In the genomic region with DNA sequence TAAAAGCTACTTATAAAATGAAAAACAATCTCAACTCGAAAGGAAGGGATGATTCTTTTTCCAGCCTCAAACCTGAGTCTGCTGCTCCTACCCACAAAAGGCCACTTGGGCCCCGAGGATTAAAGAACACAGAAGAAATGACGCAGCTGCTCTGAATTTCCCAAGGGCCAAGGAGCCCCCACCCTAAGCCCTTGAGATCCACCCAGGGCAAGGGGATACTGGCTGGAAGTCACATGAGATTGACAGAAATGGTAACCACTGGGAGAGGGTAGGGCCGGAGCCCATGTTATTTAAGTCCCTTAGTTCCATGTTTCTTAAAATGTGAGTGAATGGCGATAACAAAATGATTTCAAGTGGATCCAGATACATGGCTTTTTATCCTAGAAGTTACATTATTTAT, we compare ENCODE assay signal across 17 cellular contexts. TPM values are rescaled to one million over a fixed set of nuclear protein-coding genes. Genes with fewer than 3 reads are reported as not detected.
A peak's percentile ranks its signal among the peaks of the same experiment; 100 is the strongest.
DNase-seq lines count a peak whose midpoint lies in the region; ATAC-seq and TF ChIP-seq lines count a peak whose summit lies in the region.
"Had no signal": no experiment of that assay in that cellular context is flagged by ENCODE, and none has a peak within 500 bp of the region (broad histone marks: within the 10 kb centered on the region; RNA-seq: fewer than 3 reads in every experiment).

No MANE protein-coding gene starts in this region.

- no CpG with 5 or more reads among the region's 5 CpGs for WGBS in H9 (ENCODE audit: extremely low coverage, insufficient read length, low lambda C conversion rate)

- H3K14ac ChIP-seq in H9 (ENCODE audit: insufficient read depth, low read length) = no peak overlapping the region

- no peak overlapping the region for H4K8ac ChIP-seq in H9 (replicated peaks; ENCODE audit: insufficient read length, low read depth, low read length)

- H2AFZ ChIP-seq in H9 (ENCODE audit: low read length) = no peak overlapping the region

- H3K27me3 ChIP-seq in H9 (ENCODE audit: insufficient read depth, low read length) = no peaks in the 10 kb centered on the region
- H3K27me3 ChIP-seq in skeletal muscle tissue (ENCODE audit: control insufficient read depth in 3 of 3, insufficient read depth in 3 of 3, low read length in 3 of 3) = no peaks in the 10 kb centered on the region

- H2AK5ac ChIP-seq in H9 (ENCODE audit: insufficient read length, low read length) = no peak overlapping the region

- H3K23me2 ChIP-seq in H9 (ENCODE audit: insufficient read length, low read depth, low read length, poor library complexity, severe bottlenecking) = no peaks in the 10 kb centered on the region

- no peak overlapping the region for H2BK120ac ChIP-seq in H9 (ENCODE audit: low read depth, low read length, poor library complexity, severe bottlenecking)

- no peak overlapping the region for H2BK5ac ChIP-seq in H9 (ENCODE audit: insufficient read length, low read length)

- peak overlapping the region in 1 of 3 experiments; percentile 20; a peak in 1 of 7 replicates for H3K27ac Mint-ChIP-seq in H9
- peak overlapping the region; percentile 45 for H3K27ac Mint-ChIP-seq in mesothelial cell of epicardium
- no peak overlapping the region for H3K27ac Mint-ChIP-seq in stimulated activated naive CD8-positive, alpha-beta T cell treated with anti-CD3 and anti-CD28 coated beads, Interleukin-15, amount 100 ng/mL, for 72 hours

- peak; percentile 30 for DNase-seq in H9
- DNase-seq in SK-MEL-5 (ENCODE audit: low read depth, low spot score) = peak; percentile 48
- no peak for DNase-seq in mesothelial cell of epicardium (ENCODE audit: low spot score in 2 of 2, unreplicated experiment in 2 of 2)
- no peak for DNase-seq in stimulated activated naive CD8-positive, alpha-beta T cell treated with anti-CD3 and anti-CD28 coated beads, Interleukin-15, amount 100 ng/mL, for 72 hours
- no peak for DNase-seq in SW 1271 (lab: John Stamatoyannopoulos, UW)
- DNase-seq in GM19238 (ENCODE audit: insufficient read length, low spot score) = no peak
- DNase-seq: Caco-2, DMS53, HCEC 1CT, MV-4-11, NCI-H1436, NCI-H2081, NCI-H526 treated with DMSO at 0.1 percent for 48 hours, PC-3 had no signal

- H3K79me1 ChIP-seq in H9 (ENCODE audit: insufficient read depth, low read depth, low read length, poor library complexity, severe bottlenecking) = no peaks in the 10 kb centered on the region

- H3K9me3 Mint-ChIP-seq in H9 = no peaks in the 10 kb centered on the region; a peak in 1 of 5 replicates
- H3K9me3 Mint-ChIP-seq in mesothelial cell of epicardium = no peaks in the 10 kb centered on the region
- no peaks in the 10 kb centered on the region for H3K9me3 Mint-ChIP-seq in stimulated activated naive CD8-positive, alpha-beta T cell treated with anti-CD3 and anti-CD28 coated beads, Interleukin-15, amount 100 ng/mL, for 72 hours

- TF ChIP-seq CTCF in H9 (conservative IDR thresholded peaks at IDR 0.05) (no peak), mesothelial cell of epicardium (IDR thresholded peaks at IDR 0.05; ENCODE audit: unreplicated experiment) (no peak)

- H3K23ac ChIP-seq in H9 (ENCODE audit: insufficient read length, low read depth, low read length) = no peak overlapping the region

- H3K4me2 ChIP-seq in H9 (ENCODE audit: insufficient read depth, insufficient read length, low read length) = no peak overlapping the region
- H3K4me2 ChIP-seq: A549 had no signal

- H3K4me3 Mint-ChIP-seq in H9 (no peak overlapping the region), mesothelial cell of epicardium (no peak overlapping the region)
- no peak overlapping the region for H3K4me3 Mint-ChIP-seq in stimulated activated naive CD8-positive, alpha-beta T cell treated with anti-CD3 and anti-CD28 coated beads, Interleukin-15, amount 100 ng/mL, for 72 hours

- no peak overlapping the region for H3K4ac ChIP-seq in H9 (ENCODE audit: low read depth, low read length)

- peaks cover 41 to 49% of the 10 kb centered on the region in 2 experiments for H3K4me1 Mint-ChIP-seq in H9
- peaks cover 18% of the 10 kb centered on the region for H3K4me1 Mint-ChIP-seq in mesothelial cell of epicardium
- H3K4me1 Mint-ChIP-seq in stimulated activated naive CD8-positive, alpha-beta T cell treated with anti-CD3 and anti-CD28 coated beads, Interleukin-15, amount 100 ng/mL, for 72 hours = peaks cover 15% of the 10 kb centered on the region

- H3K4me3 ChIP-seq in skeletal muscle tissue (ENCODE audit: low read length in 3 of 3) = no peak overlapping the region
- H3K4me3 ChIP-seq: A549 had no signal

- H3K18ac ChIP-seq in H9 (ENCODE audit: insufficient read length, low read depth, low read length) = no peak overlapping the region

- H3T11ph ChIP-seq in H9 (ENCODE audit: low read length) = no peak overlapping the region

- H2BK12ac ChIP-seq in H9 (ENCODE audit: insufficient read length, low read depth, low read length) = no peak overlapping the region

- H4K5ac ChIP-seq in H9 (ENCODE audit: insufficient read length, low read depth, low read length) = no peak overlapping the region

- H3K27me3 Mint-ChIP-seq in H9 (ENCODE audit: low read depth) = peaks cover 3% of the 10 kb centered on the region
- H3K27me3 Mint-ChIP-seq in mesothelial cell of epicardium (ENCODE audit: low read depth) = no peaks in the 10 kb centered on the region
- peaks cover 46% of the 10 kb centered on the region for H3K27me3 Mint-ChIP-seq in stimulated activated naive CD8-positive, alpha-beta T cell treated with anti-CD3 and anti-CD28 coated beads, Interleukin-15, amount 100 ng/mL, for 72 hours

- no peak overlapping the region for H4K91ac ChIP-seq in H9 (ENCODE audit: insufficient read length, low read depth, low read length)

- no peak overlapping the region for H3K9ac ChIP-seq in H9 (ENCODE audit: extremely low read depth, insufficient read length, low read length)
- H3K9ac ChIP-seq in skeletal muscle tissue (ENCODE audit: low read depth in 1 of 3, low read length in 3 of 3) = peak overlapping the region in 1 of 3 donors; percentile 33

- H2BK20ac ChIP-seq in H9 (ENCODE audit: low read depth, low read length, poor library complexity, severe bottlenecking) = no peak overlapping the region

- H3K27ac ChIP-seq in H9 (ENCODE audit: insufficient read length, low read depth, low read length) (no peak overlapping the region), skeletal muscle tissue (ENCODE audit: low read depth, low read length) (peak overlapping the region; percentile 84)
- H3K27ac ChIP-seq: A549 had no signal

- in situ Hi-C loops in SK-MEL-5 (cut with HindIII; ENCODE audit: low pct_unique_long_range_greater_than_20kb, low sequenced_read_pairs) = no loop called here

- H3K4me1 ChIP-seq in H9 (ENCODE audit: insufficient read depth, low read length) (peaks cover 8% of the 10 kb centered on the region; the same call in 1 of the 2 replicates), skeletal muscle tissue (ENCODE audit: control insufficient read depth in 3 of 3, insufficient read depth in 3 of 3, low read length in 3 of 3) (peaks cover 32 to 68% (median 39%) of the 10 kb centered on the region in 3 donors)
- H3K4me1 ChIP-seq: Caco-2 had no signal

- no peak overlapping the region for H2BK15ac ChIP-seq in H9 (ENCODE audit: low read depth, low read length)

- no peak for ATAC-seq in stimulated activated naive CD8-positive, alpha-beta T cell treated with anti-CD3 and anti-CD28 coated beads, Interleukin-15, amount 100 ng/mL, for 72 hours
- ATAC-seq: A549, PC-3 had no signal

- no peaks in the 10 kb centered on the region for H4K20me1 ChIP-seq in H9 (ENCODE audit: control insufficient read depth, insufficient read depth, insufficient read length)

- H3K36me3 Mint-ChIP-seq in H9 (ENCODE audit: insufficient read depth in 1 of 3, low read depth in 3 of 3) (peaks cover 7 to 21% (median 8%) of the 10 kb centered on the region in 3 experiments; a peak in 6 of 7 replicates), mesothelial cell of epicardium (no peaks in the 10 kb centered on the region)

- H3K36me3 ChIP-seq in skeletal muscle tissue (ENCODE audit: control insufficient read depth in 3 of 3, insufficient read depth in 3 of 3, low read length in 3 of 3) = peaks cover 0 to 3% (median 0%) of the 10 kb centered on the region in 3 donors

- no peak overlapping the region for H3K56ac ChIP-seq in H9 (ENCODE audit: insufficient read length, low read depth, low read length)

- no peaks in the 10 kb centered on the region for H3K9me3 ChIP-seq in H9 (ENCODE audit: control insufficient read depth, low read depth, low read length)
- no peaks in the 10 kb centered on the region for H3K9me3 ChIP-seq in skeletal muscle tissue (ENCODE audit: control insufficient read depth in 3 of 3, low read length in 3 of 3)
- H3K9me3 ChIP-seq: A549, Caco-2 had no signal

- H3K79me2 ChIP-seq in H9 (ENCODE audit: insufficient read depth, low read length) = no peaks in the 10 kb centered on the region; the same call in 1 of the 2 replicates

RNA-seq across cellular contexts. Expression of gene IGDCC4, which starts 17.0 kb away (rescaled TPM):
- total RNA-seq in H9 (2021) = 19.8 and 21.7 TPM in 2 replicates
- 0.13 and 0.42 TPM in 2 replicates for total RNA-seq in SK-MEL-5 (2014; rRNA removed; shearing (Covaris generic))
- polyA plus RNA-seq in SK-MEL-5 (2015; cell fraction: cytosol; rRNA removed) = 0.38 and 0.85 TPM in 2 replicates
- 0.58 and 4.8 TPM in 2 replicates for polyA plus RNA-seq in SK-MEL-5 (2015; cell fraction: nucleus; rRNA removed)
- 38.6 to 43.3 TPM (median 43.2 TPM) in 3 replicates for total RNA-seq in mesothelial cell of epicardium
- total RNA-seq in skeletal muscle tissue = 35.5 TPM
- total RNA-seq: HT-29 had no signal

RNA-seq across cellular contexts. Expression of gene IGDCC3, which starts 28.0 kb away (rescaled TPM):
- 17.9 and 18.9 TPM in 2 replicates for total RNA-seq in H9 (2021)
- 0.13 and 0.24 TPM in 2 replicates for total RNA-seq in SK-MEL-5 (2014; rRNA removed; shearing (Covaris generic))
- 0.48 and 0.72 TPM in 2 replicates for polyA plus RNA-seq in SK-MEL-5 (2015; cell fraction: cytosol; rRNA removed)
- polyA plus RNA-seq in SK-MEL-5 (2015; cell fraction: nucleus; rRNA removed) = 1.3 and 11.0 TPM in 2 replicates
- 34.8 to 40.6 TPM (median 35.1 TPM) in 3 replicates for total RNA-seq in mesothelial cell of epicardium
- total RNA-seq in skeletal muscle tissue = 1.0 TPM
- total RNA-seq: HT-29, PC-3 had no signal

Comparison
In these comparisons a context has a peak if more than half of its experiments do, and no peak if none do; other contexts are left out.
1. DNase-seq: peak in H9 (single experiment) and SK-MEL-5 (single experiment); none in mesothelial cell of epicardium (0 of 2), stimulated activated naive CD8-positive, alpha-beta T cell treated with anti-CD3 and anti-CD28 coated beads, Interleukin-15, amount 100 ng/mL, for 72 hours (0 of 2), SW 1271 (0 of 2) and GM19238 (single experiment).
2. RNA of gene IGDCC4, which starts 17.0 kb away (total RNA-seq): 38.6 to 43.3 TPM in mesothelial cell of epicardium, 35.5 TPM in skeletal muscle tissue (single experiment) and 19.8 to 21.7 TPM in H9; 0.13 to 0.42 TPM in SK-MEL-5; every median in the first group is over 10 times any median in the second.